ENCODE assay signal across 9 cellular contexts in genomic region chr12:54759751-54760150, GRCh38.
A peak's percentile ranks its signal among the peaks of the same experiment; 100 is the strongest.
DNase-seq lines count a peak whose midpoint lies in the region; ATAC-seq and TF ChIP-seq lines count a peak whose summit lies in the region.
"Had no signal": no experiment of that assay in that cellular context is flagged by ENCODE, and none has a peak within 500 bp of the region (broad histone marks: within the 10 kb centered on the region; RNA-seq: fewer than 3 reads in every experiment).

No MANE protein-coding gene starts in this region.

- no peaks in the 10 kb centered on the region for H3K27me3 ChIP-seq in left lung
- H3K27me3 ChIP-seq in MG63 = peaks cover 4% of the 10 kb centered on the region; the same call in 1 of the 2 replicates

- H3K27ac ChIP-seq in left lung (no peak overlapping the region), coronary artery (no peak overlapping the region)

- peak; percentile 67 for ATAC-seq in left lung
- ATAC-seq: naive thymus-derived CD8-positive, alpha-beta T cell had no signal

- H3K4me3 ChIP-seq in Jurkat, Clone E6-1 (ENCODE audit: low read length) = no peak overlapping the region
- H3K4me3 ChIP-seq in left lung (no peak overlapping the region), MG63 (no peak overlapping the region), coronary artery (no peak overlapping the region)

- H3K9me3 ChIP-seq in left lung (no peaks in the 10 kb centered on the region), MG63 (no peaks in the 10 kb centered on the region)

- peaks cover 8% of the 10 kb centered on the region for H3K9me3 Mint-ChIP-seq in activated T-helper 2 cell treated with anti-CD3 and anti-CD28 coated beads, Interferon-gamma antibody, Interleukin-2, Interleukin-4, amounts not matched to agents 10 μg/mL and 5 μg/mL and 100 μg/mL, durations not matched to agents 14 hours and 24 hours and 36 hours

- no peaks in the 10 kb centered on the region for H3K36me3 Mint-ChIP-seq in activated T-helper 2 cell treated with anti-CD3 and anti-CD28 coated beads, Interferon-gamma antibody, Interleukin-2, Interleukin-4, amounts not matched to agents 10 μg/mL and 5 μg/mL and 100 μg/mL, durations not matched to agents 14 hours and 24 hours and 36 hours (ENCODE audit: low read depth)

- DNase-seq in NCI-H82 (lab: John Stamatoyannopoulos, UW) (peak; percentile 62), NCI-H82 treated with DMSO at 0.1 percent for 48 hours (lab: John Stamatoyannopoulos, UW; ENCODE audit: unreplicated experiment) (no peak), SKM-1 treated with dmso at 0.1 percent for 144 hours (lab: John Stamatoyannopoulos, UW; ENCODE audit: unreplicated experiment) (peak; percentile 11), left lung (no peak), MG63 (no peak), coronary artery (ENCODE audit: low spot score) (no peak)
- peak; percentile 64 for DNase-seq in Jurkat, Clone E6-1 (ENCODE audit: low read depth, low spot score)
- DNase-seq in activated T-helper 2 cell treated with anti-CD3 and anti-CD28 coated beads, Interferon-gamma antibody, Interleukin-2, Interleukin-4, amounts not matched to agents 10 μg/mL and 5 μg/mL and 100 μg/mL, durations not matched to agents 14 hours and 24 hours and 36 hours (ENCODE audit: low spot score) = no peak

- no peak overlapping the region for H3K4me3 Mint-ChIP-seq in activated T-helper 2 cell treated with anti-CD3 and anti-CD28 coated beads, Interferon-gamma antibody, Interleukin-2, Interleukin-4, amounts not matched to agents 10 μg/mL and 5 μg/mL and 100 μg/mL, durations not matched to agents 14 hours and 24 hours and 36 hours (ENCODE audit: low read depth)
- H3K4me3 Mint-ChIP-seq: naive thymus-derived CD8-positive, alpha-beta T cell had no signal

- H3K4me1 Mint-ChIP-seq in activated T-helper 2 cell treated with anti-CD3 and anti-CD28 coated beads, Interferon-gamma antibody, Interleukin-2, Interleukin-4, amounts not matched to agents 10 μg/mL and 5 μg/mL and 100 μg/mL, durations not matched to agents 14 hours and 24 hours and 36 hours (ENCODE audit: low read depth) = peaks cover 2% of the 10 kb centered on the region

- TF ChIP-seq CTCF in left lung (IDR thresholded peaks at IDR 0.05) (no peak), coronary artery (IDR thresholded peaks at IDR 0.05) (no peak)

- H3K4me1 ChIP-seq in left lung = no peaks in the 10 kb centered on the region

- H3K27me3 Mint-ChIP-seq in activated T-helper 2 cell treated with anti-CD3 and anti-CD28 coated beads, Interferon-gamma antibody, Interleukin-2, Interleukin-4, amounts not matched to agents 10 μg/mL and 5 μg/mL and 100 μg/mL, durations not matched to agents 14 hours and 24 hours and 36 hours (ENCODE audit: low read depth) = peaks cover 16% of the 10 kb centered on the region

- no peaks in the 10 kb centered on the region for H3K36me3 ChIP-seq in left lung
- H3K36me3 ChIP-seq in MG63 = no peaks in the 10 kb centered on the region

- H3K27ac Mint-ChIP-seq in activated T-helper 2 cell treated with anti-CD3 and anti-CD28 coated beads, Interferon-gamma antibody, Interleukin-2, Interleukin-4, amounts not matched to agents 10 μg/mL and 5 μg/mL and 100 μg/mL, durations not matched to agents 14 hours and 24 hours and 36 hours = no peak overlapping the region

- intact Hi-C loops in left lung (cut with DNase I) = no loop called here
- intact Hi-C loops in activated T-helper 2 cell treated with anti-CD3 and anti-CD28 coated beads, Interferon-gamma antibody, Interleukin-2, Interleukin-4, amounts not matched to agents 10 μg/mL and 5 μg/mL and 100 μg/mL, durations not matched to agents 14 hours and 24 hours and 36 hours (cut with micrococcal nuclease) = loop anchor here (10.0 kb wide), 1 partner anchor 385 kb away; no protein-coding TSS in a partner anchor

Comparison
In these comparisons a context has a peak if more than half of its experiments do, and no peak if none do; other contexts are left out.
1. DNase-seq: peak in NCI-H82 (single experiment), Jurkat, Clone E6-1 (single experiment) and SKM-1 treated with dmso at 0.1 percent for 144 hours (single experiment); none in NCI-H82 treated with DMSO at 0.1 percent for 48 hours (single experiment), left lung (0 of 2), MG63 (single experiment), activated T-helper 2 cell treated with anti-CD3 and anti-CD28 coated beads, Interferon-gamma antibody, Interleukin-2, Interleukin-4, amounts not matched to agents 10 μg/mL and 5 μg/mL and 100 μg/mL, durations not matched to agents 14 hours and 24 hours and 36 hours (single experiment) and coronary artery (single experiment).